8 cellular contexts compared by ENCODE assay signal in genomic region chr2:196233033-196233807, GRCh38.
DNase-seq lines count a peak whose midpoint lies in the region; ATAC-seq and TF ChIP-seq lines count a peak whose summit lies in the region.

No MANE protein-coding gene starts in this region.

- DNase-seq in SIG-M5 treated with dmso at 0.1 percent for 504 hours (lab: John Stamatoyannopoulos, UW; ENCODE audit: unreplicated experiment) (peak; percentile 70), SIG-M5 (lab: John Stamatoyannopoulos, UW) (no peak), fibroblast of the aortic adventitia (ENCODE audit: low read depth) (peak; percentile 73), smooth muscle cell (lab: John Stamatoyannopoulos, UW; ENCODE audit: unreplicated experiment) (no peak), ecto neural progenitor cell (ENCODE audit: low spot score) (no peak)
- no peak for DNase-seq in effector CD4-positive, alpha-beta T cell

- WGBS in smooth muscle cell (ENCODE audit: low lambda C conversion rate): 10% methylated on average over 5 of the region's 5 CpGs

- H3K4me3 ChIP-seq in SU-DHL-6 (ENCODE audit: insufficient read depth, low read length, poor library complexity, severe bottlenecking): peak overlapping the region; percentile 16
- no peak overlapping the region for H3K4me3 ChIP-seq in fibroblast of the aortic adventitia (ENCODE audit: low read depth, low read length)
- no peak overlapping the region for H3K4me3 ChIP-seq in smooth muscle cell

- ATAC-seq in HG03103 (IDR thresholded peaks at IDR 0.05; ENCODE audit: low read depth, unreplicated experiment): peak; percentile 12

- H3K27me3 ChIP-seq in SU-DHL-6 (ENCODE audit: low read length) (no peaks in the 10 kb centered on the region), smooth muscle cell (ENCODE audit: low read depth) (no peaks in the 10 kb centered on the region)

- H3K27ac ChIP-seq in SU-DHL-6 (ENCODE audit: low read depth, low read length) (peak overlapping the region; percentile 85), smooth muscle cell (ENCODE audit: low read depth) (peak overlapping the region; percentile 97)

- no peaks in the 10 kb centered on the region for H3K36me3 ChIP-seq in SU-DHL-6 (ENCODE audit: low read length)
- no peaks in the 10 kb centered on the region for H3K36me3 ChIP-seq in smooth muscle cell (ENCODE audit: low read depth)

- H3K79me2 ChIP-seq in SU-DHL-6 (ENCODE audit: insufficient read depth, low read length): no peaks in the 10 kb centered on the region
- no peaks in the 10 kb centered on the region for H3K79me2 ChIP-seq in smooth muscle cell (ENCODE audit: low read depth)

- no peaks in the 10 kb centered on the region for H3K9me3 ChIP-seq in SU-DHL-6 (ENCODE audit: insufficient read depth, low read length)
- no peaks in the 10 kb centered on the region for H3K9me3 ChIP-seq in smooth muscle cell (replicated peaks; ENCODE audit: low read depth)

- peaks cover 13% of the 10 kb centered on the region for H3K4me1 ChIP-seq in smooth muscle cell (ENCODE audit: low read depth)

- no peaks in the 10 kb centered on the region for H4K20me1 ChIP-seq in SU-DHL-6 (ENCODE audit: low read depth, low read length)
- no peaks in the 10 kb centered on the region for H4K20me1 ChIP-seq in smooth muscle cell (ENCODE audit: low read depth)

- peak overlapping the region; percentile 75 for H3K4me2 ChIP-seq in SU-DHL-6 (ENCODE audit: low read depth, low read length, poor library complexity, severe bottlenecking)
- H3K4me2 ChIP-seq in smooth muscle cell: peak overlapping the region; percentile 59

- peaks cover 28% of the 10 kb centered on the region for H3F3A ChIP-seq in SU-DHL-6 (ENCODE audit: insufficient read depth)
- peaks cover 14% of the 10 kb centered on the region for H3F3A ChIP-seq in smooth muscle cell (ENCODE audit: low read depth)

- H3K9ac ChIP-seq in SU-DHL-6 (ENCODE audit: low read length) (peak overlapping the region; percentile 26), smooth muscle cell (ENCODE audit: low read depth) (peak overlapping the region; percentile 80)

- H2AFZ ChIP-seq in SU-DHL-6 (ENCODE audit: low read depth, low read length, severe bottlenecking) (peak overlapping the region; percentile 72), smooth muscle cell (ENCODE audit: low read depth) (no peak overlapping the region)

- TF ChIP-seq CTCF in SU-DHL-6 (IDR thresholded peaks at IDR 0.05; ENCODE audit: insufficient read depth, low read length, poor library complexity, severe bottlenecking): no peak
- TF ChIP-seq CTCF in fibroblast of the aortic adventitia (IDR thresholded peaks at IDR 0.05; ENCODE audit: insufficient read depth, low read length): no peak
- TF ChIP-seq CTCF in smooth muscle cell (IDR thresholded peaks at IDR 0.05; ENCODE audit: borderline replicate concordance, insufficient read depth, poor library complexity, severe bottlenecking): no peak

- no peaks in the 10 kb centered on the region for H3K9me2 ChIP-seq in SU-DHL-6 (replicated peaks; ENCODE audit: insufficient read depth, low read length)

Comparison
In these comparisons a context has a peak if more than half of its experiments do, and no peak if none do; other contexts are left out.
1. DNase-seq: peak in SIG-M5 treated with dmso at 0.1 percent for 504 hours (single experiment) and fibroblast of the aortic adventitia (single experiment); none in SIG-M5 (single experiment), smooth muscle cell (single experiment), ecto neural progenitor cell (single experiment) and effector CD4-positive, alpha-beta T cell (single experiment).